ENCODE assay signal across 25 cellular contexts in the genomic region with DNA sequence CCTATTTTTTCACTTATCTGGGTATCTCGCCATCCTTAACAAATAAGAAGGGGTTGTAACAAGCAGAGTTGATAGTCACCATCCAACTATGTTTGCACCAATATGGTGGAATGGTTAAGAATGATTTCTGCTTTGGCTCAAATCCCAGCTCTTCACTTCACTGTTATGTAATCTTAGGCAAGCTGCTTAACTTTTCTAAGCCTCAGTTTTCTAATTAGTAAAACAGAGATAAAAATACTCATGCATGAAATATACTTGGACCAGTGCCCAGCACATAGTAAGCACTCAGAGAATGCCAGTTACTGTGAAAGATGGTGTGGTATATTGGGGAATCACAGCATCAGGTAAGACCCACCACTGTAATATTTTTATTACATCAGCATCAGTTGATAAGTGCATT. TPM values are rescaled to one million over a fixed set of nuclear protein-coding genes. Genes with fewer than 3 reads are reported as not detected.
DNase-seq lines count a peak whose midpoint lies in the region; ATAC-seq, FAIRE-seq and TF ChIP-seq lines count a peak whose summit lies in the region.
"Had no signal": no experiment of that assay in that cellular context is flagged by ENCODE, and none has a peak within 500 bp of the region (broad histone marks: within the 10 kb centered on the region; RNA-seq: fewer than 3 reads in every experiment).

No MANE protein-coding gene starts in this region.

- H3K27me3 Mint-ChIP-seq in glutamatergic neuron (ENCODE audit: unreplicated experiment), result no peaks in the 10 kb centered on the region

- no peaks in the 10 kb centered on the region for H3K4me1 Mint-ChIP-seq in glutamatergic neuron (ENCODE audit: low read depth, unreplicated experiment)

- intact Hi-C loops in aorta (cut with DNase I), result no loop called here

- no peak overlapping the region for H3K27ac Mint-ChIP-seq in glutamatergic neuron (ENCODE audit: unreplicated experiment)

- H3K4me1 ChIP-seq in aorta (ENCODE audit: control insufficient read depth in 1 of 2, insufficient read depth in 2 of 2, low read length in 2 of 2), result no peaks in the 10 kb centered on the region
- H3K4me1 ChIP-seq: BLaER1 treated with 17β-estradiol and CSF1 and Interleukin-3, amounts not matched to agents 10 nM and 100 nM had no signal

- no peak for ATAC-seq in aorta (ENCODE audit: low FRiP score)

- no peak overlapping the region for H3K4me3 ChIP-seq in aorta (ENCODE audit: low read length in 2 of 2)
- H3K4me3 ChIP-seq: BLaER1 treated with 17β-estradiol and CSF1 and Interleukin-3, amounts not matched to agents 10 nM and 100 nM; Peyer's patch had no signal

- H3K9me3 ChIP-seq in aorta (ENCODE audit: control insufficient read depth, low read length), result no peaks in the 10 kb centered on the region
- H3K9me3 ChIP-seq: BLaER1 treated with 17β-estradiol and CSF1 and Interleukin-3, amounts not matched to agents 10 nM and 100 nM; Caco-2; Peyer's patch; SK-N-SH had no signal

- TF ChIP-seq CTCF in glutamatergic neuron (IDR thresholded peaks at IDR 0.05; ENCODE audit: partially characterized antibody, unreplicated experiment), result no peak

- no peaks in the 10 kb centered on the region for H3K9me3 Mint-ChIP-seq in glutamatergic neuron (ENCODE audit: unreplicated experiment)

- 74 to 79% methylated on average over 1 of the region's 1 CpG for WGBS in aorta, 2 donors

- H3K27me3 ChIP-seq in aorta (ENCODE audit: control insufficient read depth in 1 of 2, insufficient read depth in 2 of 2, low read length in 1 of 2), result no peaks in the 10 kb centered on the region
- H3K27me3 ChIP-seq: BLaER1 treated with 17β-estradiol and CSF1 and Interleukin-3, amounts not matched to agents 10 nM and 100 nM; Peyer's patch had no signal

- no peak overlapping the region for H3K4me3 Mint-ChIP-seq in glutamatergic neuron (ENCODE audit: unreplicated experiment)
- H3K4me3 Mint-ChIP-seq: CD4-positive, alpha-beta memory T cell had no signal

- DNase-seq in Ammon's horn (ENCODE audit: low spot score) (peak; percentile 2), NCI-H524 (lab: John Stamatoyannopoulos, UW) (peak; percentile 28 to 46), astrocyte of the hippocampus (ENCODE audit: low read depth, low spot score) (peak; percentile 12), kidney tubule cell (ENCODE audit: low spot score) (peak; percentile 59), aorta (no peak), HTR-8/SVneo (ENCODE audit: insufficient read length, low spot score) (no peak), glutamatergic neuron (no peak)
- DNase-seq: Caco-2; CD4-positive, alpha-beta memory T cell; DMS 273 treated with DMSO at 0.1 percent for 48 hours; DMS79 treated with DMSO at 0.1 percent for 48 hours; HCEC 1CT; NCI-H1092; NCI-H1436 treated with DMSO at 0.1 percent for 48 hours; NCI-H187 treated with DMSO at 0.1 percent for 48 hours; NCI-H2171 treated with DMSO at 0.1 percent for 48 hours; NCI-H526; OCI-M1; Peyer's patch; SK-N-SH; SW 1271 had no signal

- FAIRE-seq in HTR-8/SVneo (lab: Jason Lieb, UNC), result no peak
- FAIRE-seq: GM12892, GM19239, H1 had no signal

- H3K27ac ChIP-seq in aorta (ENCODE audit: low read depth in 1 of 2, low read length in 2 of 2), result no peak overlapping the region
- H3K27ac ChIP-seq: BLaER1 treated with 17β-estradiol and CSF1 and Interleukin-3, amounts not matched to agents 10 nM and 100 nM; Peyer's patch had no signal

- H3K36me3 Mint-ChIP-seq in glutamatergic neuron (ENCODE audit: unreplicated experiment), result no peaks in the 10 kb centered on the region

- H3K36me3 ChIP-seq in aorta (ENCODE audit: control insufficient read depth in 1 of 2, insufficient read depth in 2 of 2, low read length in 1 of 2), result no peaks in the 10 kb centered on the region
- H3K36me3 ChIP-seq: BLaER1 treated with 17β-estradiol and CSF1 and Interleukin-3, amounts not matched to agents 10 nM and 100 nM had no signal

RNA-seq across cellular contexts. Expression of a gene that starts 33.6 kb away (rescaled TPM):
- total RNA-seq in aorta (10 to 100 TPM in 1 of 2 donors, 1 to 10 TPM in 1; 2.3 to 10.6 TPM), glutamatergic neuron (ENCODE audit: unreplicated experiment) (0.78 TPM)
- polyA plus RNA-seq in aorta, result 1 to 10 TPM in 1 of 2 donors, under 1 TPM in 1; 0.05 to 3.3 TPM

Comparison
In these comparisons a context has a peak if more than half of its experiments do, and no peak if none do; other contexts are left out.
1. DNase-seq: peak in Ammon's horn (single experiment), NCI-H524 (2 of 2), astrocyte of the hippocampus (single experiment) and kidney tubule cell (single experiment); none in aorta (0 of 2), HTR-8/SVneo (single experiment) and glutamatergic neuron (single experiment).